ENCODE assay signal across 16 cellular contexts in genomic region chr6:77340331-77340730, GRCh38.
DNase-seq lines count a peak whose midpoint lies in the region; ATAC-seq, FAIRE-seq and TF ChIP-seq lines count a peak whose summit lies in the region.
"Had no signal": no experiment of that assay in that cellular context is flagged by ENCODE, and none has a peak within 500 bp of the region (broad histone marks: within the 10 kb centered on the region; RNA-seq: fewer than 3 reads in every experiment).

No MANE protein-coding gene starts in this region.

- H2BK20ac ChIP-seq in H1 (ENCODE audit: low read length) = 0 out of 2 replicates have a peak overlapping the region, but pooled peaks have one; percentile 72

- H3K27me3 ChIP-seq in Panc1 (ENCODE audit: control insufficient read depth, insufficient read depth, low read length) (no peaks in the 10 kb centered on the region), H1 (replicated peaks in 1 of 4; ENCODE audit: control insufficient read depth in 3 of 4, extremely low read depth in 1 of 4, insufficient read depth in 3 of 4, low read length in 3 of 4) (no peaks in the 10 kb centered on the region), left ventricle myocardium inferior (ENCODE audit: low read depth) (no peaks in the 10 kb centered on the region), neuronal stem cell (ENCODE audit: control insufficient read depth in 3 of 3, insufficient read depth in 3 of 3, low read depth in 1 of 3, low read length in 3 of 3) (no peaks in the 10 kb centered on the region)

- H4K8ac ChIP-seq in H1 (ENCODE audit: extremely low read depth, insufficient read depth, low read length) (no peak overlapping the region), neuronal stem cell (ENCODE audit: low read depth, low read length) (no peak overlapping the region)

- H2AFZ ChIP-seq in H1 (ENCODE audit: low read length) (no peak overlapping the region), neuronal stem cell (ENCODE audit: low read length) (no peak overlapping the region)

- no peak overlapping the region for H3K4me3 ChIP-seq in Panc1 (ENCODE audit: low read depth in 2 of 2, low read length in 2 of 2)
- no peak overlapping the region for H3K4me3 ChIP-seq in H1 (ENCODE audit: extremely low read depth in 1 of 4, insufficient read depth in 2 of 4, low read depth in 3 of 4, low read length in 4 of 4)
- H3K4me3 ChIP-seq in left ventricle myocardium inferior = no peak overlapping the region
- no peak overlapping the region for H3K4me3 ChIP-seq in neuronal stem cell (ENCODE audit: low read length in 2 of 2)

- H2BK5ac ChIP-seq in H1 (ENCODE audit: low read depth, low read length) = no peak overlapping the region
- H2BK5ac ChIP-seq in neuronal stem cell (ENCODE audit: low read length) = no peak overlapping the region

- no peaks in the 10 kb centered on the region for H3K79me2 ChIP-seq in H1 (ENCODE audit: control insufficient read depth in 1 of 2, insufficient read depth in 2 of 2, low read length in 2 of 2)

- 71% methylated on average over 4 of the region's 4 CpGs; no CpG with 5 or more reads in 1 of the 2 experiments for WGBS in H1 (ENCODE audit: extremely low coverage in 1 of 2, insufficient coverage in 1 of 2, insufficient read length in 1 of 2, insufficient replicate concordance in 2 of 2, low coverage in 1 of 2, low lambda C conversion rate in 2 of 2, missing lambda C conversion rate in 1 of 2), 2 experiments
- WGBS in neuronal stem cell (ENCODE audit: extremely low coverage in 2 of 2, insufficient read length in 2 of 2, insufficient replicate concordance in 1 of 2), 2 donors = no CpG with 5 or more reads among the region's 4 CpGs

- H3K4ac ChIP-seq in H1 (replicated peaks; ENCODE audit: insufficient read length, low read depth, low read length) (no peak overlapping the region), neuronal stem cell (ENCODE audit: low read length) (no peak overlapping the region)

- no peak overlapping the region for H2AK5ac ChIP-seq in H1 (ENCODE audit: low read depth, low read length)
- H2AK5ac ChIP-seq in neuronal stem cell (ENCODE audit: low read depth, low read length) = no peak overlapping the region

- H3K4me2 ChIP-seq in H1 (ENCODE audit: insufficient read depth in 1 of 2, low read depth in 2 of 2, low read length in 2 of 2) (no peak overlapping the region), neuronal stem cell (ENCODE audit: insufficient read depth, low read length, poor library complexity, severe bottlenecking) (no peak overlapping the region)

- in situ Hi-C loops in Panc1 (cut with HindIII; ENCODE audit: low pct_unique_long_range_greater_than_20kb, low sequenced_read_pairs) = no loop called here

- H3K14ac ChIP-seq in H1 (ENCODE audit: insufficient read length) (no peak overlapping the region), neuronal stem cell (ENCODE audit: low read length) (no peak overlapping the region)

- TF ChIP-seq POLR2A in H1 (IDR thresholded peaks at IDR 0.05; ENCODE audit: control extremely low read depth in 1 of 2, low read depth in 2 of 2, low read length in 2 of 2) = no peak
- TF ChIP-seq POLR2A in GM12892 (IDR thresholded peaks at IDR 0.05; ENCODE audit: low read depth, low read length) = no peak

- BruUV-seq in Panc1 (replicated peaks; lab: Mats Ljungman, UMichigan) = no TSS peak

- H3K36me3 ChIP-seq in Panc1 (ENCODE audit: control insufficient read depth, insufficient read depth, low read length) = no peaks in the 10 kb centered on the region
- H3K36me3 ChIP-seq in H1 (ENCODE audit: control insufficient read depth in 2 of 4, insufficient read depth in 4 of 4, low read length in 3 of 4) = no peaks in the 10 kb centered on the region
- H3K36me3 ChIP-seq in left ventricle myocardium inferior = no peaks in the 10 kb centered on the region
- no peaks in the 10 kb centered on the region for H3K36me3 ChIP-seq in neuronal stem cell (replicated peaks in 1 of 2; ENCODE audit: control insufficient read depth in 2 of 2, insufficient read depth in 2 of 2, low read length in 2 of 2)

- H4K5ac ChIP-seq in H1 (ENCODE audit: insufficient read length, low read depth, low read length) = no peak overlapping the region

- no peak overlapping the region for H4K91ac ChIP-seq in H1 (replicated peaks; ENCODE audit: insufficient read length, low read length)
- no peak overlapping the region for H4K91ac ChIP-seq in neuronal stem cell (ENCODE audit: low read depth, low read length, poor library complexity)

- DNase-seq in Panc1 (ENCODE audit: low read depth, low spot score) (no peak), H1 (ENCODE audit: low read depth in 1 of 2, low spot score in 2 of 2) (no peak), left ventricle myocardium inferior (no peak), neuronal stem cell (ENCODE audit: low spot score) (no peak), pons (ENCODE audit: low spot score) (no peak), GM12892 (ENCODE audit: insufficient read length) (no peak), SKM-1 treated with dmso at 0.1 percent for 144 hours (lab: John Stamatoyannopoulos, UW; ENCODE audit: unreplicated experiment) (no peak)
- DNase-seq: C1 segment of cervical spinal cord; Calu3; CD4-positive, alpha-beta T cell; DMS 273 treated with DMSO at 0.1 percent for 48 hours; H9 had no signal

- FAIRE-seq in H1 (lab: Jason Lieb, UNC) (no peak), GM12892 (lab: Jason Lieb, UNC) (no peak)
- FAIRE-seq: A204.1, GM18507, HepG2, HTR-8/SVneo had no signal

- H2BK120ac ChIP-seq in H1 (replicated peaks; ENCODE audit: low read depth, low read length) = no peak overlapping the region
- H2BK120ac ChIP-seq in neuronal stem cell (ENCODE audit: low read depth, low read length) = no peak overlapping the region

- no peaks in the 10 kb centered on the region for H3K9me3 ChIP-seq in Panc1 (ENCODE audit: control insufficient read depth, insufficient read depth, low read depth, low read length)
- H3K9me3 ChIP-seq in H1 (ENCODE audit: insufficient read depth in 2 of 2, low read depth in 1 of 2, low read length in 1 of 2) = no peaks in the 10 kb centered on the region
- H3K9me3 ChIP-seq in left ventricle myocardium inferior (replicated peaks) = peaks cover 18% of the 10 kb centered on the region
- H3K9me3 ChIP-seq in neuronal stem cell (replicated peaks in 1 of 2; ENCODE audit: control insufficient read depth in 2 of 2, insufficient read depth in 1 of 2, low read depth in 1 of 2, low read length in 2 of 2) = peaks cover 0 to 2% of the 10 kb centered on the region in 2 donors

- TF ChIP-seq RAD21 in H1 (IDR thresholded peaks at IDR 0.05 in 1 of 2, conservative IDR thresholded peaks at IDR 0.05 in 1 of 2; ENCODE audit: low read depth in 2 of 2, low read length in 2 of 2) = no peak

- TF ChIP-seq EP300 in H1 (IDR thresholded peaks at IDR 0.05; ENCODE audit: borderline replicate concordance in 1 of 2, low read depth in 2 of 2, low read length in 2 of 2) = no peak

- intact Hi-C loops in Panc1 (cut with micrococcal nuclease; ENCODE audit: unreplicated experiment) (no loop called here), left ventricle myocardium inferior (cut with micrococcal nuclease) (no loop called here)

- CTCF ChIA-PET in Panc1 (lab: Charles Lee) = no interaction called here
- CTCF ChIA-PET in H1 (lab: Charles Lee; ENCODE audit: partially characterized antibody) = interaction anchor here (0.5 to 1.8 kb wide), 5 partner anchors 11 to 1203 kb away, joined by 3 to 5 read pairs (median 5); no protein-coding TSS in a partner anchor

- H3K23ac ChIP-seq in H1 (ENCODE audit: insufficient read length) (no peak overlapping the region), neuronal stem cell (ENCODE audit: low read depth, low read length, poor library complexity) (no peak overlapping the region)

- POLR2A ChIA-PET in Panc1 (lab: Charles Lee) = no interaction called here
- POLR2A ChIA-PET in H1 (lab: Charles Lee; ENCODE audit: partially characterized antibody) = no interaction called here

- H3K56ac ChIP-seq in H1 (replicated peaks; ENCODE audit: insufficient read length, low read depth, low read length) = no peak overlapping the region

- TF ChIP-seq CTCF in Panc1 (IDR thresholded peaks at IDR 0.05) (no peak), H1 (IDR thresholded peaks at IDR 0.05; ENCODE audit: control extremely low read depth in 1 of 3, insufficient read depth in 1 of 3, low read depth in 1 of 3, low read length in 3 of 3) (no peak), left ventricle myocardium inferior (IDR thresholded peaks at IDR 0.05; ENCODE audit: borderline replicate concordance) (no peak)

- H3K27ac ChIP-seq in Panc1 (ENCODE audit: low read length) (peak overlapping the region; percentile 58; the same call in 1 of the 2 replicates), H1 (ENCODE audit: low read depth, low read length) (no peak overlapping the region; the same call in 1 of the 2 replicates), left ventricle myocardium inferior (replicated peaks) (peak overlapping the region; percentile 87), neuronal stem cell (replicated peaks; ENCODE audit: low read length) (no peak overlapping the region)

- H3K18ac ChIP-seq in H1 (ENCODE audit: extremely low read depth, low read length) (no peak overlapping the region), neuronal stem cell (ENCODE audit: low read length) (peak overlapping the region; percentile 27)

- H3K9ac ChIP-seq in H1 (replicated peaks in 1 of 4; ENCODE audit: extremely low read depth in 1 of 4, low read depth in 3 of 4, low read length in 3 of 4) (no peak overlapping the region), neuronal stem cell (ENCODE audit: low read depth, low read length, poor library complexity) (no peak overlapping the region)

- H3K4me1 ChIP-seq in Panc1 (ENCODE audit: control insufficient read depth, insufficient read depth, low read length) (no peaks in the 10 kb centered on the region), H1 (replicated peaks in 1 of 4; ENCODE audit: control insufficient read depth in 3 of 4, insufficient read depth in 4 of 4, low read length in 3 of 4) (peaks cover 0 to 13% (median 7%) of the 10 kb centered on the region in 4 experiments; a peak in 4 of 7 replicates), left ventricle myocardium inferior (peaks cover 20% of the 10 kb centered on the region), neuronal stem cell (ENCODE audit: control insufficient read depth in 2 of 2, insufficient read depth in 1 of 2, low read depth in 1 of 2, low read length in 2 of 2) (no peaks in the 10 kb centered on the region)

- ATAC-seq in Panc1 = no peak
- ATAC-seq: HepG2 had no signal

- no peaks in the 10 kb centered on the region for H4K20me1 ChIP-seq in H1 (replicated peaks in 1 of 2; ENCODE audit: control insufficient read depth in 1 of 2, insufficient read depth in 2 of 2, low read length in 2 of 2)

- H3K23me2 ChIP-seq in H1 (ENCODE audit: low read depth, low read length) = no peaks in the 10 kb centered on the region

- H2BK15ac ChIP-seq in H1 (ENCODE audit: low read length) (0 out of 2 replicates have a peak overlapping the region, but pooled peaks have one; percentile 61), neuronal stem cell (ENCODE audit: low read length) (no peak overlapping the region)

- H3K79me1 ChIP-seq in H1 (ENCODE audit: low read depth, low read length) (no peaks in the 10 kb centered on the region), neuronal stem cell (ENCODE audit: low read depth, low read length) (peaks cover 1% of the 10 kb centered on the region)

- 0 out of 2 replicates have a peak overlapping the region, but pooled peaks have one; percentile 13 for H2BK12ac ChIP-seq in H1 (ENCODE audit: low read depth, low read length)
- no peak overlapping the region for H2BK12ac ChIP-seq in neuronal stem cell (ENCODE audit: low read length)

TF ChIP-seq in H1, 55 proteins besides CTCF, POLR2A, EP300 and RAD21 (continues in another document):
- no peak for TF ChIP-seq TEAD4 (IDR thresholded peaks at IDR 0.05; ENCODE audit: low read depth, low read length)

Comparison
In these comparisons a context has a peak if more than half of its experiments do, and no peak if none do; other contexts are left out.
1. H3K27ac ChIP-seq: peak in Panc1 (single experiment) and left ventricle myocardium inferior (single experiment); none in H1 (single experiment) and neuronal stem cell (single experiment).